In the genomic region with DNA sequence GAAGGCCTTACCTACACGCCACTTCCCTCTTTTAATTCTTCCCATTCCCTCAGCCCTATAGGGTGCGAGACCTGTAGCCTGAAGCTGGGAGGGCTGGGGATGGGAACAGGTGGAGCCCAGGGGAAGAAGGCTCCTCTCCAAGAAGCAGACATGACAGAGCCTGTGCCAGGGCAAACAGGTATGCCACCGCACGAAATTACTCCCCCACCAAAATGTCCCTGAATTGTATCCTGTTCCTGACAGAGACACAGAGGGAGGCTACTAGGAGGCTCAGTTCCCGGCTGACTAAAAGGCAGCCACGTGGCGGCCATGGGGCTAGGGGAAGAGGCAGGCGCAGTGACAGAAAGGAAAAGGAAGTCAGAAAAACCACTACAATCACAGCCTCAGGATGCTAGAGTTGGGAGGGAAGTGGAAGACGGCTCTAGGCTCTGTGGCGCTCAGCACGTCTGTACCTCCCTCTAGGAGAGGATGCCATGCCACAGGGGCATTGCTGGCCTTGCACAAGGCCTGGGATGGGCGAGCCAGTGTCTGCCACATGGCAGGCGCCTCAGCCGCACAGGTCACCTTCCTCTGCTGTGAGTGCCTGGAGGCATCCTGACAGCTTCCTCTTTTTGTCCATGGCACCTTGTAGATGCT, we compare ENCODE assay signal across 1 cellular context.
TF ChIP-seq lines count a peak whose summit lies in the region.

No MANE protein-coding gene starts in this region.

TF ChIP-seq in HepG2, 621 proteins besides CTCF, POLR2A, EP300 and RAD21:
- no peak for TF ChIP-seq XBP1 (CRISPR knock-in tag; IDR thresholded peaks at IDR 0.05)
- no peak for TF ChIP-seq ZNF3 (CRISPR knock-in tag; IDR thresholded peaks at IDR 0.05)
- no peak for TF ChIP-seq HMG20B (CRISPR knock-in tag; conservative IDR thresholded peaks at IDR 0.05)
- TF ChIP-seq RCOR2 (CRISPR knock-in tag; IDR thresholded peaks at IDR 0.05) = no peak
- no peak for TF ChIP-seq ZNF530 (CRISPR knock-in tag; IDR thresholded peaks at IDR 0.05; ENCODE audit: low read depth)
- no peak for TF ChIP-seq KDM5B (CRISPR knock-in tag; IDR thresholded peaks at IDR 0.05; ENCODE audit: borderline replicate concordance)
- TF ChIP-seq, protein P1, sequence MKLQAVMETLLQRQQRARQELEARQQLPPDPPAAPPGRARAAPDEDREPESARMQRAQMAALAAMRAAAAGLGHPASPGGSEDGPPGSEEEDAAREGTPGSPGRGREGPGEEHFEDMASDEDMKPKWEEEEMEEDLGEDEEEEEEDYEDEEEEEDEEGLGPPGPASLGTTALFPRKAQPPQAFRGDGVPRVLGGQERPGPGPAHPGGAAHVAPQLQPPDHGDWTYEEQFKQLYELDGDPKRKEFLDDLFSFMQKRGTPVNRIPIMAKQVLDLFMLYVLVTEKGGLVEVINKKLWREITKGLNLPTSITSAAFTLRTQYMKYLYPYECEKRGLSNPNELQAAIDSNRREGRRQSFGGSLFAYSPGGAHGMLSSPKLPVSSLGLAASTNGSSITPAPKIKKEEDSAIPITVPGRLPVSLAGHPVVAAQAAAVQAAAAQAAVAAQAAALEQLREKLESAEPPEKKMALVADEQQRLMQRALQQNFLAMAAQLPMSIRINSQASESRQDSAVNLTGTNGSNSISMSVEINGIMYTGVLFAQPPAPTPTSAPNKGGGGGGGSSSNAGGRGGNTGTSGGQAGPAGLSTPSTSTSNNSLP (IDR thresholded peaks at IDR 0.05; ENCODE audit: low read depth, low read length) = no peak
- no peak for TF ChIP-seq ZNF263 (CRISPR knock-in tag; IDR thresholded peaks at IDR 0.05)
- TF ChIP-seq YY1 (IDR thresholded peaks at IDR 0.05; ENCODE audit: insufficient read depth, insufficient replicate concordance, low read depth, low read length) = no peak
- no peak for TF ChIP-seq ZNF589 (CRISPR knock-in tag; conservative IDR thresholded peaks at IDR 0.05)
- no peak for TF ChIP-seq ZNF33A (CRISPR knock-in tag; IDR thresholded peaks at IDR 0.05; ENCODE audit: borderline replicate concordance)
